Comparison of ENCODE assay signal across 12 cellular contexts in genomic region chr14:89444536-89445125, GRCh38. TPM values are rescaled to one million over a fixed set of nuclear protein-coding genes. Genes with fewer than 3 reads are reported as not detected.
DNase-seq lines count a peak whose midpoint lies in the region; ATAC-seq and TF ChIP-seq lines count a peak whose summit lies in the region.
"Had no signal": no experiment of that assay in that cellular context is flagged by ENCODE, and none has a peak within 500 bp of the region (broad histone marks: within the 10 kb centered on the region; RNA-seq: fewer than 3 reads in every experiment).

No MANE protein-coding gene starts in this region.

- ATAC-seq in naive thymus-derived CD8-positive, alpha-beta T cell, result no peak
- ATAC-seq in GM18498 (IDR thresholded peaks at IDR 0.05; ENCODE audit: unreplicated experiment), result no peak

- H3K27ac ChIP-seq in CD8-positive, alpha-beta memory T cell (ENCODE audit: low read depth, low read length), result no peak overlapping the region
- H3K27ac ChIP-seq in Peyer's patch, result peak overlapping the region in 2 of 4 donors; percentile 25 to 55
- H3K27ac ChIP-seq: KMS-11, parathyroid adenoma had no signal

- no peak for TF ChIP-seq POLR2A in Peyer's patch (IDR thresholded peaks at IDR 0.05)

- peaks cover 55 to 79% (median 72%) of the 10 kb centered on the region in 3 donors for H3K4me1 Mint-ChIP-seq in CD8-positive, alpha-beta memory T cell
- H3K4me1 Mint-ChIP-seq in IgD-negative memory B cell, result peaks cover 42 to 53% (median 52%) of the 10 kb centered on the region in 3 donors
- peaks cover 35 to 89% (median 81%) of the 10 kb centered on the region in 4 donors for H3K4me1 Mint-ChIP-seq in naive thymus-derived CD8-positive, alpha-beta T cell

- H3K27me3 ChIP-seq in CD8-positive, alpha-beta memory T cell (ENCODE audit: insufficient read depth, low read length, poor library complexity, severe bottlenecking), result no peaks in the 10 kb centered on the region
- H3K27me3 ChIP-seq in Peyer's patch, result no peaks in the 10 kb centered on the region
- H3K27me3 ChIP-seq: left lung had no signal

- H3K4me3 ChIP-seq in CD8-positive, alpha-beta memory T cell (ENCODE audit: low read length), result no peak overlapping the region
- no peak overlapping the region for H3K4me3 ChIP-seq in Peyer's patch
- H3K4me3 ChIP-seq: left lung had no signal

- no peaks in the 10 kb centered on the region for H3K9me3 ChIP-seq in CD8-positive, alpha-beta memory T cell (ENCODE audit: low read length)
- no peaks in the 10 kb centered on the region for H3K9me3 ChIP-seq in Peyer's patch
- H3K9me3 ChIP-seq: left lung had no signal

- no peaks in the 10 kb centered on the region for H3K27me3 Mint-ChIP-seq in CD8-positive, alpha-beta memory T cell
- no peaks in the 10 kb centered on the region for H3K27me3 Mint-ChIP-seq in IgD-negative memory B cell
- no peaks in the 10 kb centered on the region for H3K27me3 Mint-ChIP-seq in naive thymus-derived CD8-positive, alpha-beta T cell

- H3K4me3 Mint-ChIP-seq in CD8-positive, alpha-beta memory T cell, result peak overlapping the region in 4 of 7 donors; percentile 19 to 54 (median 40)
- peak overlapping the region in 2 of 4 donors; percentile 30 to 88 for H3K4me3 Mint-ChIP-seq in IgD-negative memory B cell
- H3K4me3 Mint-ChIP-seq in naive thymus-derived CD8-positive, alpha-beta T cell, result peak overlapping the region in 9 of 10 donors; percentile 5 to 79 (median 74)

- no peak for DNase-seq in CD8-positive, alpha-beta memory T cell
- DNase-seq in amniotic epithelial cell (ENCODE audit: low read depth) (peak; percentile 51), Peyer's patch (no peak), anterior cingulate cortex (lab: John Stamatoyannopoulos, UW) (no peak)
- DNase-seq in naive thymus-derived CD8-positive, alpha-beta T cell, result no peak
- DNase-seq: DMS79, left lung, NCI-H2171 treated with DMSO at 0.1 percent for 48 hours had no signal

- POLR2A ChIA-PET in CD8-positive, alpha-beta memory T cell (lab: Charles Lee), result no interaction called here
- POLR2A ChIA-PET in naive thymus-derived CD8-positive, alpha-beta T cell (lab: Charles Lee), result interaction anchor here (0.7 to 2.9 kb wide), 4 partner anchors 9 to 321 kb away, joined by 3 to 11 read pairs (median 4); no protein-coding TSS in a partner anchor

- H3K27ac Mint-ChIP-seq in CD8-positive, alpha-beta memory T cell, result peak overlapping the region in 6 of 8 donors; percentile 34 to 84 (median 66)
- peak overlapping the region; percentile 52 to 90 (median 69) for H3K27ac Mint-ChIP-seq in IgD-negative memory B cell
- H3K27ac Mint-ChIP-seq in naive thymus-derived CD8-positive, alpha-beta T cell, result peak overlapping the region in 9 of 10 donors; percentile 37 to 96 (median 83)

- no peak for TF ChIP-seq CTCF in Peyer's patch (IDR thresholded peaks at IDR 0.05)

- H3K4me1 ChIP-seq in CD8-positive, alpha-beta memory T cell (ENCODE audit: insufficient read depth, low read length), result peaks cover 43% of the 10 kb centered on the region
- H3K4me1 ChIP-seq in Peyer's patch, result peaks cover 0 to 18% (median 13%) of the 10 kb centered on the region in 4 donors

- H3K36me3 Mint-ChIP-seq in CD8-positive, alpha-beta memory T cell, result peaks cover 5 to 19% (median 6%) of the 10 kb centered on the region in 3 donors
- H3K36me3 Mint-ChIP-seq in IgD-negative memory B cell, result peaks cover 5% of the 10 kb centered on the region
- H3K36me3 Mint-ChIP-seq in naive thymus-derived CD8-positive, alpha-beta T cell, result no peaks in the 10 kb centered on the region

- no peaks in the 10 kb centered on the region for H3K9me3 Mint-ChIP-seq in CD8-positive, alpha-beta memory T cell
- peaks cover 0 to 1% (median 0%) of the 10 kb centered on the region in 3 donors for H3K9me3 Mint-ChIP-seq in IgD-negative memory B cell
- no peaks in the 10 kb centered on the region for H3K9me3 Mint-ChIP-seq in naive thymus-derived CD8-positive, alpha-beta T cell

- H3K36me3 ChIP-seq in CD8-positive, alpha-beta memory T cell (ENCODE audit: insufficient read depth, low read length), result no peaks in the 10 kb centered on the region
- H3K36me3 ChIP-seq in Peyer's patch, result no peaks in the 10 kb centered on the region
- H3K36me3 ChIP-seq: left lung had no signal

- CTCF ChIA-PET in CD8-positive, alpha-beta memory T cell (lab: Charles Lee), result no interaction called here

RNA-seq across cellular contexts. Expression of gene FOXN3, which starts 27.6 kb away (rescaled TPM):
- total RNA-seq in CD8-positive, alpha-beta memory T cell, result 10 to 100 TPM; 73.9 to 74.8 TPM
- polyA plus RNA-seq in CD8-positive, alpha-beta memory T cell, result 136 TPM
- 62.5 TPM for polyA plus RNA-seq in IgD-negative memory B cell
- 100 to 1,000 TPM; 125 to 141 TPM for total RNA-seq in naive thymus-derived CD8-positive, alpha-beta T cell
- polyA plus RNA-seq in naive thymus-derived CD8-positive, alpha-beta T cell, result 100 to 1,000 TPM; 107 to 148 (median 116) TPM
- 100 to 1,000 TPM; 129 to 213 (median 163) TPM for total RNA-seq in Peyer's patch
